ENCODE assay signal across 1 cellular context in the genomic region with DNA sequence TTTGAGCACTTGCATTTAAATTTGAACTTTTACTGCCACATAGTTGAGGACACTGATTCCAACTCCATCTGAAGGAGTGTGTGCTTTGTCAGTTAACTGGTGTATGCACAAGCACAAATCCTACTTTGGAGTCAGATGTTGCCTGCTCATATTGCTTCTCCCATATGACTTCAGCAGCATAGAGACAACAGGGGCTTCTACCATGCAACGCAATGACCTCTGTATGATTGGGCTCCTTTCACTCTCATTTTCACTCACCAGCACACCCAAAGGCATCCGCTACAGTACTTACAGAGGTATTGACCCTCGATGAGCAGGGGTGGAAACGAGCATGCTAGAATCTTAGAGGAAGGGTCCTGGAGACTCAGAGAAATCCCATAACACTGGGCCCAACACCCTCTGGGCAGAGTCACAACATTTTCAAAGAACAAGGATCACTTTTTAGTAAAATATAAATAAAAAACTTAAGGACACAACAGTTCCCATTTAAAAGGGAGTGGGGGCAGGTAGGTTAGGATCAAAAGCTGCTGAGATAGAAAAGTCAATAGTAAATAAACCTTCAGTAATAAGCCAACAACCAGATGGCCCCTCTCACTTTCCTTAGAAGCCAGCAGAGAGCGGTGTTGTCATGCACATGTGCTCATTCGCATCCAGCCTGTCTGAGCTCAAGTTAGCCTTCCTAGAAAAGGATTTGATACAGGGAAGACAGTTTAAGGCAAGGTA.
TF ChIP-seq lines count a peak whose summit lies in the region.

No MANE protein-coding gene starts in this region.

TF ChIP-seq in HEK293, 187 proteins besides CTCF, POLR2A, EP300 and RAD21 (continued from another document):
- TF ChIP-seq, protein P1, sequence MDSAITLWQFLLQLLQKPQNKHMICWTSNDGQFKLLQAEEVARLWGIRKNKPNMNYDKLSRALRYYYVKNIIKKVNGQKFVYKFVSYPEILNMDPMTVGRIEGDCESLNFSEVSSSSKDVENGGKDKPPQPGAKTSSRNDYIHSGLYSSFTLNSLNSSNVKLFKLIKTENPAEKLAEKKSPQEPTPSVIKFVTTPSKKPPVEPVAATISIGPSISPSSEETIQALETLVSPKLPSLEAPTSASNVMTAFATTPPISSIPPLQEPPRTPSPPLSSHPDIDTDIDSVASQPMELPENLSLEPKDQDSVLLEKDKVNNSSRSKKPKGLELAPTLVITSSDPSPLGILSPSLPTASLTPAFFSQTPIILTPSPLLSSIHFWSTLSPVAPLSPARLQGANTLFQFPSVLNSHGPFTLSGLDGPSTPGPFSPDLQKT (IDR thresholded peaks at IDR 0.05; ENCODE audit: borderline replicate concordance, low read depth, low read length): no peak
- TF ChIP-seq ZNF555 (tag by site-specific recombination; conservative IDR thresholded peaks at IDR 0.05) (no peak), ZNF596 (tag by site-specific recombination; IDR thresholded peaks at IDR 0.05) (no peak), RBAK (tag by site-specific recombination; IDR thresholded peaks at IDR 0.05) (no peak), ZNF157 (tag by site-specific recombination; IDR thresholded peaks at IDR 0.05) (no peak), ZNF280C (tag by site-specific recombination; IDR thresholded peaks at IDR 0.05) (no peak), ZSCAN30 (tag by site-specific recombination; IDR thresholded peaks at IDR 0.05) (peak; percentile 28; the same call in 1 of the 2 replicates), HOXC10 (CRISPR knock-in tag; IDR thresholded peaks at IDR 0.05) (no peak), ZNF658 (tag by site-specific recombination; IDR thresholded peaks at IDR 0.05) (no peak), ZNF518A (tag by site-specific recombination; conservative IDR thresholded peaks at IDR 0.05; ENCODE audit: low read depth) (no peak), ZNF175 (tag by site-specific recombination; IDR thresholded peaks at IDR 0.05) (no peak), ZNF707 (tag by site-specific recombination; IDR thresholded peaks at IDR 0.05) (no peak), ZFP41 (tag by site-specific recombination; IDR thresholded peaks at IDR 0.05; ENCODE audit: borderline replicate concordance) (no peak), ZNF488 (tag by site-specific recombination; IDR thresholded peaks at IDR 0.05) (no peak), ZNF184 (tag by site-specific recombination; IDR thresholded peaks at IDR 0.05) (no peak), SP3 (tag by site-specific recombination; IDR thresholded peaks at IDR 0.05) (no peak), ZNF404 (tag by site-specific recombination; IDR thresholded peaks at IDR 0.05) (no peak), ZNF24 (tag by site-specific recombination; IDR thresholded peaks at IDR 0.05) (no peak), SCRT2 (tag by site-specific recombination; IDR thresholded peaks at IDR 0.05) (no peak), TCF7L2 (IDR thresholded peaks at IDR 0.05; ENCODE audit: borderline replicate concordance, low read depth, low read length) (no peak), ZNF645 (tag by site-specific recombination; IDR thresholded peaks at IDR 0.05) (no peak), ZNF530 (tag by site-specific recombination; IDR thresholded peaks at IDR 0.05; ENCODE audit: low read depth) (no peak), ZBTB17 (tag by site-specific recombination; IDR thresholded peaks at IDR 0.05) (peak; percentile 68), SALL2 (tag by site-specific recombination; IDR thresholded peaks at IDR 0.05; ENCODE audit: borderline replicate concordance) (no peak), SP7 (tag by site-specific recombination; IDR thresholded peaks at IDR 0.05) (no peak), SP2 (tag by site-specific recombination; IDR thresholded peaks at IDR 0.05) (no peak), ZNF623 (tag by site-specific recombination; IDR thresholded peaks at IDR 0.05) (no peak)
- TF ChIP-seq, protein P2, sequence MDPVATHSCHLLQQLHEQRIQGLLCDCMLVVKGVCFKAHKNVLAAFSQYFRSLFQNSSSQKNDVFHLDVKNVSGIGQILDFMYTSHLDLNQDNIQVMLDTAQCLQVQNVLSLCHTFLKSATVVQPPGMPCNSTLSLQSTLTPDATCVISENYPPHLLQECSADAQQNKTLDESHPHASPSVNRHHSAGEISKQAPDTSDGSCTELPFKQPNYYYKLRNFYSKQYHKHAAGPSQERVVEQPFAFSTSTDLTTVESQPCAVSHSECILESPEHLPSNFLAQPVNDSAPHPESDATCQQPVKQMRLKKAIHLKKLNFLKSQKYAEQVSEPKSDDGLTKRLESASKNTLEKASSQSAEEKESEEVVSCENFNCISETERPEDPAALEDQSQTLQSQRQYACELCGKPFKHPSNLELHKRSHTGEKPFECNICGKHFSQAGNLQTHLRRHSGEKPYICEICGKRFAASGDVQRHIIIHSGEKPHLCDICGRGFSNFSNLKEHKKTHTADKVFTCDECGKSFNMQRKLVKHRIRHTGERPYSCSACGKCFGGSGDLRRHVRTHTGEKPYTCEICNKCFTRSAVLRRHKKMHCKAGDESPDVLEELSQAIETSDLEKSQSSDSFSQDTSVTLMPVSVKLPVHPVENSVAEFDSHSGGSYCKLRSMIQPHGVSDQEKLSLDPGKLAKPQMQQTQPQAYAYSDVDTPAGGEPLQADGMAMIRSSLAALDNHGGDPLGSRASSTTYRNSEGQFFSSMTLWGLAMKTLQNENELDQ (tag by site-specific recombination; IDR thresholded peaks at IDR 0.05; ENCODE audit: low read depth): no peak
- TF ChIP-seq, protein P3, sequence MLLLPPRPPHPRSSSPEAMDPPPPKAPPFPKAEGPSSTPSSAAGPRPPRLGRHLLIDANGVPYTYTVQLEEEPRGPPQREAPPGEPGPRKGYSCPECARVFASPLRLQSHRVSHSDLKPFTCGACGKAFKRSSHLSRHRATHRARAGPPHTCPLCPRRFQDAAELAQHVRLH (tag by site-specific recombination; IDR thresholded peaks at IDR 0.05): no peak
- TF ChIP-seq, protein P4, sequence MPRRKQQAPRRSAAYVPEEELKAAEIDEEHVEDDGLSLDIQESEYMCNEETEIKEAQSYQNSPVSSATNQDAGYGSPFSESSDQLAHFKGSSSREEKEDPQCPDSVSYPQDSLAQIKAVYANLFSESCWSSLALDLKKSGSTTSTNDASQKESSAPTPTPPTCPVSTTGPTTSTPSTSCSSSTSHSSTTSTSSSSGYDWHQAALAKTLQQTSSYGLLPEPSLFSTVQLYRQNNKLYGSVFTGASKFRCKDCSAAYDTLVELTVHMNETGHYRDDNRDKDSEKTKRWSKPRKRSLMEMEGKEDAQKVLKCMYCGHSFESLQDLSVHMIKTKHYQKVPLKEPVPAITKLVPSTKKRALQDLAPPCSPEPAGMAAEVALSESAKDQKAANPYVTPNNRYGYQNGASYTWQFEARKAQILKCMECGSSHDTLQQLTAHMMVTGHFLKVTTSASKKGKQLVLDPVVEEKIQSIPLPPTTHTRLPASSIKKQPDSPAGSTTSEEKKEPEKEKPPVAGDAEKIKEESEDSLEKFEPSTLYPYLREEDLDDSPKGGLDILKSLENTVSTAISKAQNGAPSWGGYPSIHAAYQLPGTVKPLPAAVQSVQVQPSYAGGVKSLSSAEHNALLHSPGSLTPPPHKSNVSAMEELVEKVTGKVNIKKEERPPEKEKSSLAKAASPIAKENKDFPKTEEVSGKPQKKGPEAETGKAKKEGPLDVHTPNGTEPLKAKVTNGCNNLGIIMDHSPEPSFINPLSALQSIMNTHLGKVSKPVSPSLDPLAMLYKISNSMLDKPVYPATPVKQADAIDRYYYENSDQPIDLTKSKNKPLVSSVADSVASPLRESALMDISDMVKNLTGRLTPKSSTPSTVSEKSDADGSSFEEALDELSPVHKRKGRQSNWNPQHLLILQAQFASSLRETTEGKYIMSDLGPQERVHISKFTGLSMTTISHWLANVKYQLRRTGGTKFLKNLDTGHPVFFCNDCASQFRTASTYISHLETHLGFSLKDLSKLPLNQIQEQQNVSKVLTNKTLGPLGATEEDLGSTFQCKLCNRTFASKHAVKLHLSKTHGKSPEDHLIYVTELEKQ (tag by site-specific recombination; IDR thresholded peaks at IDR 0.05; ENCODE audit: borderline replicate concordance): no peak
TF ChIP-seq in HEK293: peak in this region for 6.
